In genomic region chr12:3319723-3320492, GRCh38 we compare ENCODE assay signal across 24 cellular contexts.
A peak's percentile ranks its signal among the peaks of the same experiment; 100 is the strongest.
DNase-seq lines count a peak whose midpoint lies in the region; ATAC-seq and TF ChIP-seq lines count a peak whose summit lies in the region.
"Had no signal": no experiment of that assay in that cellular context is flagged by ENCODE, and none has a peak within 500 bp of the region (broad histone marks: within the 10 kb centered on the region; RNA-seq: fewer than 3 reads in every experiment).

No MANE protein-coding gene starts in this region.

- peaks cover 16% of the 10 kb centered on the region for H3K4me1 Mint-ChIP-seq in HFFc6 (ENCODE audit: low read depth)
- no peaks in the 10 kb centered on the region for H3K4me1 Mint-ChIP-seq in endodermal cell
- peaks cover 12% of the 10 kb centered on the region for H3K4me1 Mint-ChIP-seq in progenitor cell of endocrine pancreas (ENCODE audit: low read depth)
- H3K4me1 Mint-ChIP-seq: CD8-positive, alpha-beta memory T cell; natural killer cell had no signal

- DNase-seq in DND-41 (no peak), HFFc6 (no peak), endodermal cell (peak; percentile 65), progenitor cell of endocrine pancreas (ENCODE audit: low spot score, unreplicated experiment) (no peak), transverse colon (no peak), NCI-H1417 treated with DMSO at 0.1 percent for 48 hours (lab: John Stamatoyannopoulos, UW) (no peak), ureter (ENCODE audit: low spot score) (no peak)
- DNase-seq: activated CD4-positive, alpha-beta T cell treated with anti-CD3 and anti-CD28 coated beads for 1 hour; activated CD8-positive, alpha-beta memory T cell treated with anti-CD3 and anti-CD28 coated beads for 24 hours; activated naive CD4-positive, alpha-beta T cell treated with Interleukin-2 at 50 U/mL for 16 hours; activated T-cell treated with anti-CD3 and anti-CD28 coated beads, Interleukin-2, amount 50 U/mL, for 48 hours; amniotic stem cell; CD8-positive, alpha-beta memory T cell; DMS79; glutamatergic neuron; left colon; natural killer cell; NCI-H1417; NCI-H2107; SK-N-SH had no signal

- no peak overlapping the region for H3K4me3 ChIP-seq in DND-41 (ENCODE audit: low read depth in 1 of 2, low read length in 2 of 2)
- no peak overlapping the region for H3K4me3 ChIP-seq in endodermal cell (ENCODE audit: low read length)
- no peak overlapping the region for H3K4me3 ChIP-seq in transverse colon
- H3K4me3 ChIP-seq: cardiac muscle cell, vagina had no signal

- no peak for TF ChIP-seq EP300 in transverse colon (IDR thresholded peaks at IDR 0.05; ENCODE audit: low read depth)

- H3K4me1 ChIP-seq in DND-41 (ENCODE audit: insufficient read depth, low read length), result no peaks in the 10 kb centered on the region
- no peaks in the 10 kb centered on the region for H3K4me1 ChIP-seq in endodermal cell (ENCODE audit: control insufficient read depth, insufficient read depth, low read length)
- peaks cover 0 to 7% (median 2%) of the 10 kb centered on the region in 4 donors for H3K4me1 ChIP-seq in transverse colon

- in situ Hi-C loops in transverse colon (cut with MboI; ENCODE audit: low pct_ligation_motif_present in 1 of 4, low pct_unique_long_range_greater_than_20kb in 1 of 4, low sequenced_read_pairs in 3 of 4), result no loop called here

- H3K9me3 Mint-ChIP-seq in HFFc6 (no peaks in the 10 kb centered on the region), endodermal cell (no peaks in the 10 kb centered on the region), progenitor cell of endocrine pancreas (ENCODE audit: low read depth) (no peaks in the 10 kb centered on the region)
- H3K9me3 Mint-ChIP-seq: CD8-positive, alpha-beta memory T cell; natural killer cell had no signal

- 0 out of 2 replicates have a peak, but pooled peaks cover 10% of the 10 kb centered on the region for H4K20me1 ChIP-seq in DND-41 (ENCODE audit: insufficient read depth, low read length)

- H3K79me2 ChIP-seq in DND-41 (ENCODE audit: insufficient read depth, low read length), result no peaks in the 10 kb centered on the region

- TF ChIP-seq POLR2A in transverse colon (IDR thresholded peaks at IDR 0.05), result no peak

- H3K4me3 Mint-ChIP-seq in HFFc6, result no peak overlapping the region
- no peak overlapping the region for H3K4me3 Mint-ChIP-seq in endodermal cell
- no peak overlapping the region for H3K4me3 Mint-ChIP-seq in progenitor cell of endocrine pancreas (ENCODE audit: low read depth)
- H3K4me3 Mint-ChIP-seq: CD8-positive, alpha-beta memory T cell; natural killer cell had no signal

- no peak overlapping the region for H2AFZ ChIP-seq in DND-41 (ENCODE audit: low read depth, low read length)

- H3K27me3 ChIP-seq in DND-41 (ENCODE audit: insufficient read depth, low read length, poor library complexity) (peaks cover 30% of the 10 kb centered on the region), endodermal cell (ENCODE audit: control insufficient read depth, insufficient read depth, low read length, poor library complexity, severe bottlenecking) (no peaks in the 10 kb centered on the region), transverse colon (no peaks in the 10 kb centered on the region)
- H3K27me3 ChIP-seq: cardiac muscle cell, vagina had no signal

- TF ChIP-seq CTCF in DND-41 (IDR thresholded peaks at IDR 0.05; ENCODE audit: borderline replicate concordance, extremely low read depth, low read length, poor library complexity, severe bottlenecking) (peak; percentile 16), HFFc6 (IDR thresholded peaks at IDR 0.05) (peak; percentile 43), endodermal cell (conservative IDR thresholded peaks at IDR 0.05) (peak; percentile 69), progenitor cell of endocrine pancreas (IDR thresholded peaks at IDR 0.05; ENCODE audit: unreplicated experiment) (peak; percentile 16), transverse colon (IDR thresholded peaks at IDR 0.05) (no peak)

- H3K36me3 Mint-ChIP-seq in HFFc6 (ENCODE audit: low read depth), result no peaks in the 10 kb centered on the region
- no peaks in the 10 kb centered on the region for H3K36me3 Mint-ChIP-seq in endodermal cell (ENCODE audit: low read depth)
- no peaks in the 10 kb centered on the region for H3K36me3 Mint-ChIP-seq in progenitor cell of endocrine pancreas (ENCODE audit: insufficient read depth)
- H3K36me3 Mint-ChIP-seq: CD8-positive, alpha-beta memory T cell; natural killer cell had no signal

- intact Hi-C loops in transverse colon (cut with DNase I; ENCODE audit: low total_unique reads), result no loop called here

- H3K27ac ChIP-seq in DND-41 (ENCODE audit: low read length), result no peak overlapping the region
- no peak overlapping the region for H3K27ac ChIP-seq in endodermal cell (ENCODE audit: low read depth, low read length)
- H3K27ac ChIP-seq in transverse colon, result no peak overlapping the region
- H3K27ac ChIP-seq: cardiac muscle cell, RWPE1, vagina had no signal

- 84 to 88% methylated on average over 13 to 17 of the region's 17 CpGs for WGBS in endodermal cell (ENCODE audit: insufficient coverage in 1 of 2, insufficient read length in 1 of 2), 2 experiments
- 77% methylated on average over 17 of the region's 17 CpGs; no CpG with 5 or more reads in 1 of the 2 donors for WGBS in transverse colon (ENCODE audit: low coverage in 1 of 2), 2 donors

- ATAC-seq in DND-41 (ENCODE audit: insufficient read depth, low read depth), result no peak; the same call in 2 of the 3 replicates
- ATAC-seq: left colon, sciatic nerve had no signal

- H3K27me3 Mint-ChIP-seq in HFFc6 (ENCODE audit: insufficient read depth) (peaks cover 58% of the 10 kb centered on the region), endodermal cell (ENCODE audit: insufficient read depth) (peaks cover 3% of the 10 kb centered on the region), progenitor cell of endocrine pancreas (peaks cover 29% of the 10 kb centered on the region)

- H3K4me2 ChIP-seq in DND-41 (ENCODE audit: insufficient read depth, low read length), result no peak overlapping the region
- H3K4me2 ChIP-seq: SK-N-SH had no signal

- no peaks in the 10 kb centered on the region for H3K36me3 ChIP-seq in DND-41 (ENCODE audit: insufficient read depth, low read length)
- no peaks in the 10 kb centered on the region for H3K36me3 ChIP-seq in endodermal cell (ENCODE audit: control insufficient read depth, insufficient read depth, low read length)
- H3K36me3 ChIP-seq in transverse colon, result no peaks in the 10 kb centered on the region
- H3K36me3 ChIP-seq: cardiac muscle cell, vagina had no signal

- H3K27ac Mint-ChIP-seq in HFFc6 (no peak overlapping the region), endodermal cell (no peak overlapping the region), progenitor cell of endocrine pancreas (no peak overlapping the region)
- H3K27ac Mint-ChIP-seq: CD8-positive, alpha-beta memory T cell; natural killer cell had no signal

- H3K9me3 ChIP-seq in DND-41 (ENCODE audit: insufficient read depth, low read length, severe bottlenecking), result no peaks in the 10 kb centered on the region
- H3K9me3 ChIP-seq in endodermal cell (ENCODE audit: control insufficient read depth, low read length), result no peaks in the 10 kb centered on the region
- H3K9me3 ChIP-seq in transverse colon, result no peaks in the 10 kb centered on the region
- H3K9me3 ChIP-seq: SK-N-SH, vagina had no signal

- H3K9ac ChIP-seq in DND-41 (ENCODE audit: low read depth, low read length), result no peak overlapping the region
- no peak overlapping the region for H3K9ac ChIP-seq in endodermal cell (ENCODE audit: extremely low read depth, low read length, poor library complexity, severe bottlenecking)
- H3K9ac ChIP-seq: SK-N-SH had no signal

Comparison
In these comparisons a context has a peak if more than half of its experiments do, and no peak if none do; other contexts are left out.
1. CTCF ChIP-seq: peak in DND-41 (single experiment), HFFc6 (single experiment), endodermal cell (single experiment) and progenitor cell of endocrine pancreas (single experiment); none in transverse colon (0 of 5).